In the genomic region with DNA sequence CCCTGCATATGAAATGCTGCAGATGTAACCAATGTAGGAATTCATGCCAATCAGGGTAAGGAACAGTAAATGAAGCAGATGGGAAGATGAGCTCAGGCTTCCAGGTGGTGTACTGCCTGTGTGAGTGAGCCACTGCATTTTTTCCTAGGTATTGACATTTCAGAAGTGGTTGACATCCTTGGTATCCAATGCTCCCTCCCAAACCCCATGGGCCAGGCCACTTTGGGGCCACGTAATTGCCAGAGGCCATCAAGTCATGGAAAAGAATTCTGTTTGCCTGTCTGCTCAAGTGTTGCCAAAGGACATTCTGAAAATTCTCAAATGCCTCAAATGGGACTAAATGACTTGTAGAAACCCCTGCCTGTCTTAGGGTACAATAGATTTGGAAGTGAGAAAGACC, we compare ENCODE assay signal across 14 cellular contexts.
"Had no signal": no experiment of that assay in that cellular context is flagged by ENCODE, and none has a peak within 500 bp of the region (broad histone marks: within the 10 kb centered on the region; RNA-seq: fewer than 3 reads in every experiment).

No MANE protein-coding gene starts in this region.

- H3K4me1 Mint-ChIP-seq: neural crest cell had no signal

- H3K9me3 Mint-ChIP-seq: neural crest cell had no signal

- H3K79me2 ChIP-seq: parathyroid adenoma had no signal

- H3K27ac ChIP-seq: dorsolateral prefrontal cortex, esophagus muscularis mucosa, parathyroid adenoma, uterus had no signal

- DNase-seq: activated CD4-positive, alpha-beta T cell treated with anti-CD3 and anti-CD28 coated beads, Interleukin-2, amount 50 U/mL, for 4 hours; activated CD8-positive, alpha-beta memory T cell treated with anti-CD3 and anti-CD28 coated beads, Interleukin-2, amount 50 U/mL, for 4 hours; anterior cingulate cortex; dorsolateral prefrontal cortex; mammary epithelial cell; retina; stimulated activated CD4-positive, alpha-beta T cell treated with anti-CD3 and anti-CD28 coated beads, Interleukin-15, amount 100 ng/mL, for 24 hours; stimulated activated CD4-positive, alpha-beta T cell treated with anti-CD3 and anti-CD28 coated beads, Interleukin-4, amount 100 ng/mL, for 24 hours; uterus had no signal

- H3K4me1 ChIP-seq: esophagus muscularis mucosa, parathyroid adenoma, uterus had no signal

- H3K4me3 ChIP-seq: dorsolateral prefrontal cortex, esophagus muscularis mucosa, uterus had no signal

- H2AFZ ChIP-seq: parathyroid adenoma had no signal

- H3K36me3 Mint-ChIP-seq: activated naive CD4-positive, alpha-beta T cell treated with anti-CD3 and anti-CD28 coated beads, Interleukin-2, amount 50 U/mL, for 72 hours had no signal

- H3K4me3 Mint-ChIP-seq: neural crest cell had no signal

- H3K27me3 ChIP-seq: uterus had no signal

- ATAC-seq: left lobe of liver had no signal

- H3K9ac ChIP-seq: parathyroid adenoma had no signal

- H3K36me3 ChIP-seq: esophagus muscularis mucosa, uterus had no signal

- H3K9me3 ChIP-seq: esophagus muscularis mucosa, uterus had no signal
